ENCODE assay signal across 8 cellular contexts in genomic region chrX:23907106-23907495, GRCh38. TPM values are rescaled to one million over a fixed set of nuclear protein-coding genes. Genes with fewer than 3 reads are reported as not detected.
DNase-seq lines count a peak whose midpoint lies in the region; ATAC-seq and TF ChIP-seq lines count a peak whose summit lies in the region.

No MANE protein-coding gene starts in this region.

- no peaks in the 10 kb centered on the region for H3K36me3 ChIP-seq in HUES6 (ENCODE audit: control insufficient read depth, insufficient read depth, low read length)
- H3K36me3 ChIP-seq in body of pancreas (replicated peaks in 1 of 2; ENCODE audit: insufficient read depth in 1 of 2, low read depth in 2 of 2) = no peaks in the 10 kb centered on the region
- no peaks in the 10 kb centered on the region for H3K36me3 ChIP-seq in right lobe of liver

- TF ChIP-seq CTCF in body of pancreas (IDR thresholded peaks at IDR 0.05) (no peak), right lobe of liver (IDR thresholded peaks at IDR 0.05) (no peak), type B pancreatic cell (conservative IDR thresholded peaks at IDR 0.05) (no peak)

- H3K27ac ChIP-seq in HUES6 (ENCODE audit: low read depth, low read length) (peak overlapping the region; percentile 91), body of pancreas (peak overlapping the region; percentile 80 to 93 (median 88)), right lobe of liver (peak overlapping the region; percentile 26 to 84 (median 65))

- DNase-seq in body of pancreas = no peak
- DNase-seq in right lobe of liver = no peak
- no peak for DNase-seq in type B pancreatic cell (ENCODE audit: extremely low spot score, unreplicated experiment)
- no peak for DNase-seq in hippocampal formation (lab: John Stamatoyannopoulos, UW)
- DNase-seq in NOMO-1 treated with DMSO at 0.1 percent for 48 hours (lab: John Stamatoyannopoulos, UW; ENCODE audit: unreplicated experiment) = no peak

- H3K9ac ChIP-seq in HUES6 (ENCODE audit: low read length) = peak overlapping the region; percentile 80

- peak overlapping the region; percentile 91 for H3K4me3 Mint-ChIP-seq in type B pancreatic cell

- H3K27me3 ChIP-seq in HUES6 (ENCODE audit: control insufficient read depth, insufficient read depth, low read length) = no peaks in the 10 kb centered on the region; the same call in 1 of the 2 replicates
- no peaks in the 10 kb centered on the region for H3K27me3 ChIP-seq in body of pancreas
- no peaks in the 10 kb centered on the region for H3K27me3 ChIP-seq in right lobe of liver

- H3K9me3 ChIP-seq in HUES6 (ENCODE audit: control insufficient read depth, insufficient read depth, low read depth, low read length) (no peaks in the 10 kb centered on the region), body of pancreas (no peaks in the 10 kb centered on the region), right lobe of liver (no peaks in the 10 kb centered on the region)

- 0 to 1% methylated on average over 4 to 12 of the region's 12 CpGs for WGBS in body of pancreas, 2 donors
- WGBS in right lobe of liver (ENCODE audit: insufficient coverage, low coverage, low lambda C conversion rate, missing lambda C conversion rate) = 34% methylated on average over 12 of the region's 12 CpGs

- no peaks in the 10 kb centered on the region for H3K27me3 Mint-ChIP-seq in type B pancreatic cell

- ATAC-seq in GM19395 (IDR thresholded peaks at IDR 0.05; ENCODE audit: unreplicated experiment) = peak; percentile 10
- no peak for ATAC-seq in body of pancreas
- no peak for ATAC-seq in right lobe of liver
- no peak for ATAC-seq in HG02973 (IDR thresholded peaks at IDR 0.05; ENCODE audit: unreplicated experiment)

- peaks cover 18% of the 10 kb centered on the region for H3K4me1 ChIP-seq in HUES6 (ENCODE audit: control insufficient read depth, insufficient read depth, low read length)
- H3K4me1 ChIP-seq in body of pancreas = peaks cover 20% of the 10 kb centered on the region
- H3K4me1 ChIP-seq in right lobe of liver = peaks cover 0 to 3% (median 0%) of the 10 kb centered on the region in 4 donors

- H3K4me1 Mint-ChIP-seq in type B pancreatic cell (ENCODE audit: unreplicated experiment) = peaks cover 17% of the 10 kb centered on the region

- TF ChIP-seq POLR2A in body of pancreas (IDR thresholded peaks at IDR 0.05) (no peak), right lobe of liver (IDR thresholded peaks at IDR 0.05) (no peak)

- intact Hi-C loops in body of pancreas (cut with DNase I) = loop anchor here (10.0 kb wide), 1 partner anchor 212 kb away; no protein-coding TSS in a partner anchor
- intact Hi-C loops in right lobe of liver (cut with DNase I) = loop anchor here in 1 of 2 donors (10.0 kb wide), 1 partner anchor 212 kb away; no protein-coding TSS in a partner anchor

- H3K36me3 Mint-ChIP-seq in type B pancreatic cell = no peaks in the 10 kb centered on the region

- peak overlapping the region; percentile 93 for H3K27ac Mint-ChIP-seq in type B pancreatic cell

- peak overlapping the region; percentile 83 for H3K4me3 ChIP-seq in HUES6 (ENCODE audit: low read depth, low read length)
- peak overlapping the region; percentile 7 to 24 for H3K4me3 ChIP-seq in body of pancreas
- H3K4me3 ChIP-seq in right lobe of liver = peak overlapping the region; percentile 58 to 62 (median 59)

- H3K9me3 Mint-ChIP-seq in type B pancreatic cell = no peaks in the 10 kb centered on the region

RNA-seq across cellular contexts. Expression of gene APOO, which starts 0.6 kb away (rescaled TPM):
- total RNA-seq in body of pancreas (1 to 10 TPM; 7.5 to 9.9 TPM), right lobe of liver (10 to 100 TPM in 5 of 6 experiments, 1 to 10 TPM in 1; 9.8 to 17.3 (median 12.2) TPM), type B pancreatic cell (ENCODE audit: low replicate concordance) (45.8 and 78.2 TPM in 2 replicates)

RNA-seq across cellular contexts. Expression of gene CXorf58, which starts 0.7 kb away (rescaled TPM):
- under 1 TPM in 1 of 2 donors, not detected in 1; 0.26 TPM for total RNA-seq in body of pancreas
- total RNA-seq in right lobe of liver = not detected
- total RNA-seq in type B pancreatic cell (ENCODE audit: low replicate concordance) = 0.40 TPM in 1 of 2 replicates, not detected in the other

Comparison
In these comparisons a context has a peak if more than half of its experiments do, and no peak if none do; other contexts are left out.
1. H3K4me3 ChIP-seq: peak in every context shown above with its lines; median percentile 83 in HUES6; 59 in right lobe of liver; 16 in body of pancreas.